In the genomic region with DNA sequence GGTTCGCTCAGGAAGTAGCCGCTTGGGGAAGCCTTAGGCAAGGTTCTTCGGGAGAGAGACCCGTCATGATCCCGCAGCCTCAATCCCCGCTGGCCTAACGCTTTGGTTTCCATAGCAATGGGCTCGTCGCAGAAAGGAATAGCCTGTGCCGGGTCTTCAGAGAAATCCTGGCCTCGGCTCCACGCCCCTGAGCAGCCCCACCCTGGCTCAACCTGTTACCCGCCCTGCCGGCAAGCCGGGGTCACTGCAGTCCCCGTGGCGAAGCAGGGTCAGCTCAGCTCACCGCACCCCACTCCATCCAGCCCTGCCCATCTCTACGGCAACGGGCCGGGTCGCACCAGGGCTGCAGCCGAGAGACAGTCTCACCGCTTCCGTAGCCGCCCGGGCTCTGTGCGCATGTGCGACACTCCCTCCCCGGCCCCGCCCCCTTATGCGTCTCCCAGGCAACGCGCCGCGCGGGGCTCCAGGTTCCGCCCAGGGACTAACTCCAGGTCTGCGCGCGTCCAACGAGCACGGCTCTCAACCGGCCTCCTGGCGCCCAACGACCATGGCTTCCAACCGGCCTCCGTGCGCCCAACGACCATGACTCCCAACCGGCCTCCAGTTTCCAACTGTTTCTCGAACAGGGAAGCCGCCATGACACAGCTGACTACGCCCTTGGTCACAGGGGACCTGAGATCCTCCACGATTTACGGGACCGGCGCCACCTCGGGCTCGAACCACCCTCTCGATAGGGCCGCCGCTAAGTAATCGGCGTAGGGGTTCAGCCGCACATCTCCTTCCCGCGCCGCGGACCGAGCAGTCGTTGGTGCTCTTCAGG, we compare ENCODE assay signal across 8 cellular contexts. TPM values are rescaled to one million over a fixed set of nuclear protein-coding genes. Genes with fewer than 3 reads are reported as not detected.
A peak's percentile ranks its signal among the peaks of the same experiment; 100 is the strongest.
DNase-seq lines count a peak whose midpoint lies in the region; ATAC-seq, FAIRE-seq and TF ChIP-seq lines count a peak whose summit lies in the region.

Gene DUSP18, minus strand, starts transcription at position 390 of the 820 bp plus-strand sequence. CDS start 3,872 bp downstream, outside the sequence.

- no peak within 1 kb of the TSS for H3K27ac ChIP-seq in HepG2 (ENCODE audit: extremely low read length, insufficient read depth, low read length)

- peaks cover 18% of the 10 kb centered on the region for H3K4me1 ChIP-seq in HepG2 (ENCODE audit: insufficient read depth, low read length)

- peak within 1 kb of the TSS; percentile 99 for H3K4me2 ChIP-seq in HepG2 (ENCODE audit: low read depth, low read length)

- POLR2A ChIA-PET in HepG2 (lab: Yijun Ruan, JAX) = interaction anchor here (1.6 kb wide), 1 partner anchor 301 kb away, joined by 4 read pairs; the partner anchor contains the start of genes MORC2 and TUG1

- H3K36me3 Mint-ChIP-seq in CD14-positive monocyte = peaks cover 24 to 25% of the 10 kb centered on the region in 2 donors

- TF ChIP-seq RAD21 in HepG2 (CRISPR knock-in tag; IDR thresholded peaks at IDR 0.05) = 0 out of 2 replicates have a peak, but pooled peaks have one; percentile 19

- H3K27me3 ChIP-seq in HepG2 (ENCODE audit: control insufficient read depth in 1 of 2, insufficient read depth in 2 of 2, low read length in 2 of 2) = peaks cover 3 to 14% of the 10 kb centered on the region in 2 experiments; a peak in 3 of 5 replicates

- H3K79me2 ChIP-seq in HepG2 (ENCODE audit: insufficient read depth, low read length) = no peaks in the 10 kb centered on the region

- H4K20me1 ChIP-seq in HepG2 (ENCODE audit: insufficient read depth, low read length) = no peaks in the 10 kb centered on the region

- no peak for TF ChIP-seq EP300 in HepG2 (IDR thresholded peaks at IDR 0.05; ENCODE audit: low read depth in 2 of 2, low read length in 2 of 2)
- TF ChIP-seq EP300 in HepG2 (CRISPR knock-in tag; IDR thresholded peaks at IDR 0.05; ENCODE audit: borderline replicate concordance) = no peak

- CTCF ChIA-PET in HepG2 (lab: Yijun Ruan, JAX; ENCODE audit: low intra/inter-chr PET ratio, low total read pairs) = interaction anchor here (1.2 kb wide), 1 partner anchor 33 kb away, joined by 3 read pairs; no protein-coding TSS in a partner anchor

- intact Hi-C loops in CD14-positive monocyte (cut with micrococcal nuclease) = loop anchor here (1.0 to 5.0 kb wide), 2 partner anchors 32 to 75 kb away; partner anchors contain the start of genes PES1 (in 1 of the 2) and SLC35E4 (in 1 of the 2)
- intact Hi-C loops in HepG2 (cut with micrococcal nuclease; ENCODE audit: unreplicated experiment) = no loop called here

- H3K4me3 ChIP-seq in HepG2 (replicated peaks in 1 of 3; ENCODE audit: insufficient read depth in 1 of 3, low read depth in 2 of 3, low read length in 3 of 3) = peak within 1 kb of the TSS; percentile 55 to 79 (median 58)

- H3K9me3 ChIP-seq in HepG2 (ENCODE audit: low read length) = no peaks in the 10 kb centered on the region

- H3K9ac ChIP-seq in HepG2 (ENCODE audit: insufficient read depth, low read depth, low read length) = peak within 1 kb of the TSS; percentile 44

- FAIRE-seq in HepG2 (lab: Jason Lieb, UNC) = peak; percentile 53

- H3K27me3 Mint-ChIP-seq in CD14-positive monocyte (ENCODE audit: low read depth in 3 of 3) = peaks cover 12 to 23% (median 17%) of the 10 kb centered on the region in 3 donors

- in situ Hi-C loops in HepG2 (cut with HindIII; ENCODE audit: extremely low pct_ligation_motif_present, low pct_unique_long_range_greater_than_20kb) = no loop called here

- ATAC-seq in GM19328 (IDR thresholded peaks at IDR 0.05; ENCODE audit: unreplicated experiment) = peak; percentile 91
- peak; percentile 81 for ATAC-seq in HG03521 (IDR thresholded peaks at IDR 0.05; ENCODE audit: unreplicated experiment)
- ATAC-seq in HepG2 = peak; percentile 97

- H3K4me3 Mint-ChIP-seq in CD14-positive monocyte = peak within 1 kb of the TSS; percentile 91 to 97

- peaks cover 0 to 2% (median 0%) of the 10 kb centered on the region in 7 donors for H3K9me3 Mint-ChIP-seq in CD14-positive monocyte

- no TSS peak for BruUV-seq in HepG2 (replicated peaks; lab: Mats Ljungman, UMichigan)

- H2AFZ ChIP-seq in HepG2 (ENCODE audit: low read length) = peak within 1 kb of the TSS; percentile 31

- H3K27ac Mint-ChIP-seq in CD14-positive monocyte = peak within 1 kb of the TSS; percentile 77 to 94 (median 91)

- TF ChIP-seq POLR2A in HepG2 (IDR thresholded peaks at IDR 0.05; ENCODE audit: insufficient read depth in 1 of 2, low read depth in 2 of 2, low read length in 2 of 2) = no peak

- no peaks in the 10 kb centered on the region for H3K36me3 ChIP-seq in HepG2 (replicated peaks in 1 of 2; ENCODE audit: control insufficient read depth in 1 of 2, insufficient read depth in 2 of 2, low read length in 2 of 2)

- DNase-seq in CD14-positive monocyte (ENCODE audit: low spot score) (peak; percentile 94), NCI-H748 (lab: John Stamatoyannopoulos, UW; ENCODE audit: unreplicated experiment) (peak; percentile 92), dermis microvascular lymphatic vessel endothelial cell (ENCODE audit: low read depth in 2 of 2) (peak; percentile 73 to 92), HepG2 (ENCODE audit: low spot score) (peak; percentile 83)
- peak; percentile 88 to 90 for DNase-seq in activated CD4-positive, alpha-beta T cell treated with anti-CD3 and anti-CD28 coated beads, Interleukin-2, amount 50 U/mL, for 4 hours
- DNase-seq in stimulated activated CD4-positive, alpha-beta T cell treated with anti-CD3 and anti-CD28 coated beads, Interleukin-2, amount 100 ng/mL, for 48 hours = peak; percentile 95 to 96

- WGBS in HepG2 (ENCODE audit: low lambda C conversion rate) = 0% methylated on average over 18 of the region's 72 CpGs

- H3K4me1 Mint-ChIP-seq in CD14-positive monocyte = peaks cover 24% of the 10 kb centered on the region

- TF ChIP-seq CTCF in CD14-positive monocyte (IDR thresholded peaks at IDR 0.05) (peak; percentile 65), HepG2 (CRISPR knock-in tag; IDR thresholded peaks at IDR 0.05) (peak; percentile 52)

TF ChIP-seq in HepG2, 621 proteins besides CTCF, POLR2A, EP300 and RAD21 (continues in another document):
- no peak for TF ChIP-seq E2F1 (CRISPR knock-in tag; IDR thresholded peaks at IDR 0.05)
- TF ChIP-seq MYC (CRISPR knock-in tag; IDR thresholded peaks at IDR 0.05; ENCODE audit: borderline replicate concordance) = no peak
- peak; percentile 65; the same call in 1 of the 2 replicates for TF ChIP-seq CCDC6 (CRISPR knock-in tag; IDR thresholded peaks at IDR 0.05)
- no peak for TF ChIP-seq SSRP1 (CRISPR knock-in tag; IDR thresholded peaks at IDR 0.05)
- TF ChIP-seq ATF7-NPFF (CRISPR knock-in tag; IDR thresholded peaks at IDR 0.05; ENCODE audit: low read depth) = no peak
- peak; percentile 64; the same call in 1 of the 2 replicates for TF ChIP-seq RXRA (CRISPR knock-in tag; IDR thresholded peaks at IDR 0.05)
- 0 out of 2 replicates have a peak, but pooled peaks have one; percentile 36 for TF ChIP-seq MEF2D (CRISPR knock-in tag; IDR thresholded peaks at IDR 0.05)
- no peak for TF ChIP-seq ELF4 (CRISPR knock-in tag; IDR thresholded peaks at IDR 0.05; ENCODE audit: borderline replicate concordance)
- no peak for TF ChIP-seq NRL (CRISPR knock-in tag; IDR thresholded peaks at IDR 0.05; ENCODE audit: borderline replicate concordance)
- peak; percentile 83 for TF ChIP-seq RBM22 (optimal IDR thresholded peaks at IDR 0.05; ENCODE audit: low read length)
- no peak; the same call in 1 of the 2 replicates for TF ChIP-seq KDM2A (CRISPR knock-in tag; IDR thresholded peaks at IDR 0.05; ENCODE audit: borderline replicate concordance, low read depth)
- TF ChIP-seq ZNF550 (CRISPR knock-in tag; IDR thresholded peaks at IDR 0.05; ENCODE audit: borderline replicate concordance) = no peak
- TF ChIP-seq ZSCAN20 (CRISPR knock-in tag; IDR thresholded peaks at IDR 0.05; ENCODE audit: borderline replicate concordance) = no peak
- no peak for TF ChIP-seq HMG20B (CRISPR knock-in tag; conservative IDR thresholded peaks at IDR 0.05)
- no peak for TF ChIP-seq ZSCAN9 (CRISPR knock-in tag; IDR thresholded peaks at IDR 0.05; ENCODE audit: borderline replicate concordance)
- no peak for TF ChIP-seq ZNF256 (CRISPR knock-in tag; conservative IDR thresholded peaks at IDR 0.05)

RNA-seq across cellular contexts. Expression of gene DUSP18, which starts in this region (rescaled TPM):
- 10 to 100 TPM; 13.2 to 18.9 TPM for polyA plus RNA-seq in CD14-positive monocyte
- total RNA-seq in dermis microvascular lymphatic vessel endothelial cell = 10.1 and 13.3 TPM in 2 replicates
- 1.4 and 2.0 TPM in 2 replicates for total RNA-seq in HepG2 (2016; rRNA removed; fragmentation: Illumina TruSeq; extraction: Trizol)
- 0.44 and 1.1 TPM in 2 replicates for total RNA-seq in HepG2 (2016; cell fraction: cytosol; rRNA removed; fragmentation: Illumina TruSeq; extraction: Trizol; ENCODE audit: low read depth)
- total RNA-seq in HepG2 (2016; cell fraction: insoluble cytoplasmic fraction; rRNA removed; fragmentation: Illumina TruSeq; extraction: Trizol) = 1.2 and 1.4 TPM in 2 replicates
- total RNA-seq in HepG2 (2016; cell fraction: membrane; rRNA removed; fragmentation: Illumina TruSeq; extraction: Trizol) = 2.3 and 2.4 TPM in 2 replicates
- total RNA-seq in HepG2 (2016; cell fraction: nucleus; rRNA removed; fragmentation: Illumina TruSeq; extraction: Trizol) = 0.91 and 1.3 TPM in 2 replicates
- 2.1 and 2.3 TPM in 2 replicates for polyA plus RNA-seq in HepG2 (2011; rRNA removed)
- 2.6 and 2.8 TPM in 2 replicates for polyA plus RNA-seq in HepG2 (2011; cell fraction: cytosol; rRNA removed)
- polyA plus RNA-seq in HepG2 (2011; cell fraction: nucleus; rRNA removed) = 2.1 and 2.7 TPM in 2 replicates
- 0.81 and 0.87 TPM in 2 replicates for polyA plus RNA-seq in HepG2 (2012)
- 1.1 and 1.7 TPM in 2 replicates for polyA plus RNA-seq in HepG2 (2016; cell fraction: cytosol; fragmentation: Illumina TruSeq; extraction: Trizol; ENCODE audit: low read depth)
- polyA plus RNA-seq in HepG2 (2016; cell fraction: insoluble cytoplasmic fraction; fragmentation: Illumina TruSeq; extraction: Trizol; ENCODE audit: low read depth) = 1.6 and 1.7 TPM in 2 replicates
- polyA plus RNA-seq in HepG2 (2016; cell fraction: membrane; fragmentation: Illumina TruSeq; extraction: Trizol; ENCODE audit: low read depth) = 1.8 and 2.1 TPM in 2 replicates
- 1.0 and 1.5 TPM in 2 replicates for polyA plus RNA-seq in HepG2 (2016; cell fraction: nucleus; fragmentation: Illumina TruSeq; extraction: Trizol; ENCODE audit: insufficient read depth, low read depth)
- 3.0 and 7.6 TPM in 2 replicates for polyA minus RNA-seq in HepG2 (2011; rRNA and poly(A)+ RNA removed; ENCODE audit: low replicate concordance)
- 0.79 and 1.8 TPM in 2 replicates for polyA minus RNA-seq in HepG2 (2011; cell fraction: cytosol; rRNA and poly(A)+ RNA removed)
- polyA minus RNA-seq in HepG2 (2011; cell fraction: nucleus; rRNA and poly(A)+ RNA removed) = 1.3 and 1.7 TPM in 2 replicates
